Comparison of ENCODE assay signal across 24 cellular contexts in the genomic region with DNA sequence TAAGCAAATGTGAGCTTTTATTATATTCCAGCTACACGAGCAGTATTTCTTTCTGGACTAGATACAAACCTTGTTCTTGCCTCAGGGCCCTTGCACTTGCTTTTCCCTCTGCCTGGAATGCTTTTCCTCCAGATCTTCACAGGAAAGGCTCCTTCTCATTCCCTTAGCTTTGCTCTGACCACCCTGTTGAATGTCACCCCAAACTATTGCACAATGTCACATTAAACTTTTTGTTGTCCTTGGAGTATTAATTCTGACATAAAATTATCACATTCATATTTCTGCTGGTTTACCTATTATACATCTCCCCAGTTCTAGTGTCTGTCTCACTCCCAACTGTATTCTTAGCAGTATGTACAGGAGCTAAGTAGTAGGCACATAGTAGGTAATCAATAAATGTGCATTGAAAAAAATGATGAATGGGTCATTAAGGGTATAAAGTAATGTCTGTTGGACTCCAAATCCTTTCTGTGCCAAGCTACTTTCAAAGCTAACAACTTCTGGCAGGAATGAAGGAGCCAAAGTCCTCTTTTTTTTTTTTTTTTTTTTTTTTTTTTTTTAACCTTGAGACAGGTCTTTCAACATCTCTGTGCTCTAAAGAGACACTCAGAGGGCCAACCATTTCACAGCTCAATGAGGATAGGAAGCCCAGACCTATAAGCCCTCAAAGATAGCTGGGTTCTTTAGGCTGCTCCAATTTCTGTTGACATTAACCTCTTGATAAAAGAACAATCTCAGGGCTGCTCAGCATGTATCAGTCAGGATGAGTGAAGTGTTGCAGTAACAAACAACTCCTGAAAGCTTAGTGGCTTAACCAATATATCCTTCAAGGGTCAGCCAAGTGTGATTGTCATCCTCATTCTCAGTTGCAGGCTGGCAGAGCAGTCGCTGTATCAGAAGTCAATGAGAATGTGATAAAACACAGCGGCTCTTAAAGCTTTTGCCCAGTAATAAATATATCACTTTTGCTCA.
DNase-seq lines count a peak whose midpoint lies in the region; ATAC-seq, FAIRE-seq and TF ChIP-seq lines count a peak whose summit lies in the region.
"Had no signal": no experiment of that assay in that cellular context is flagged by ENCODE, and none has a peak within 500 bp of the region (broad histone marks: within the 10 kb centered on the region; RNA-seq: fewer than 3 reads in every experiment).

No MANE protein-coding gene starts in this region.

- dilution Hi-C loops in IMR-90 (cut with HindIII; ENCODE audit: low sequenced_read_pairs, unreplicated experiment) = no loop called here

- no peak overlapping the region for H2BK20ac ChIP-seq in IMR-90 (ENCODE audit: low read depth, low read length)

- H2BK15ac ChIP-seq in IMR-90 (ENCODE audit: low read depth, low read length) = no peak overlapping the region

- H3K4me1 ChIP-seq in IMR-90 (ENCODE audit: control insufficient read depth, insufficient read depth, low read length) (no peaks in the 10 kb centered on the region), K562 (replicated peaks in 1 of 2; ENCODE audit: control insufficient read depth in 2 of 2, insufficient read depth in 2 of 2, low read length in 2 of 2) (peaks cover 0 to 8% of the 10 kb centered on the region in 2 experiments; a peak in 2 of 5 replicates), right lobe of liver (peaks cover 0 to 13% (median 0%) of the 10 kb centered on the region in 4 donors)
- H3K4me1 ChIP-seq: A549 had no signal

- CTCF ChIA-PET in IMR-90 (lab: Yijun Ruan, JAX) (no interaction called here), K562 (lab: Yijun Ruan, JAX; ENCODE audit: low intra/inter-chr PET ratio) (no interaction called here)

- H3K56ac ChIP-seq in IMR-90 (ENCODE audit: extremely low read depth, insufficient read depth, low read length) = no peak overlapping the region

- no peak for TF ChIP-seq RAD21 in IMR-90 (IDR thresholded peaks at IDR 0.05; ENCODE audit: low read length)
- TF ChIP-seq RAD21 in K562 (CRISPR knock-in tag; conservative IDR thresholded peaks at IDR 0.05 in 1 of 2, IDR thresholded peaks at IDR 0.05 in 1 of 2) = no peak

- no peak overlapping the region for H3K18ac ChIP-seq in IMR-90 (ENCODE audit: low read depth, low read length)

- no peak overlapping the region for H3K27ac ChIP-seq in IMR-90 (ENCODE audit: insufficient read depth, low read length)
- no peak overlapping the region for H3K27ac ChIP-seq in K562 (ENCODE audit: extremely low read depth, low read depth, low read length)
- H3K27ac ChIP-seq in right lobe of liver = peak overlapping the region in 1 of 3 donors; percentile 14
- H3K27ac ChIP-seq: A549; BLaER1 treated with 17β-estradiol and CSF1 and Interleukin-3, amounts not matched to agents 10 nM and 100 nM had no signal

- H3K4me3 ChIP-seq in IMR-90 (ENCODE audit: insufficient read depth, low read depth, low read length) (no peak overlapping the region), K562 (no peak overlapping the region), right lobe of liver (no peak overlapping the region)
- H3K4me3 ChIP-seq: A549; BLaER1 treated with 17β-estradiol and CSF1 and Interleukin-3, amounts not matched to agents 10 nM and 100 nM; GM23338 had no signal

- no peak overlapping the region for H3K4ac ChIP-seq in IMR-90 (ENCODE audit: low read depth, low read length)

- no peak for FAIRE-seq in K562 (lab: Jason Lieb, UNC)
- FAIRE-seq: A549, GM12892 had no signal

- no peaks in the 10 kb centered on the region for H3K36me3 ChIP-seq in IMR-90 (ENCODE audit: control insufficient read depth, insufficient read depth, low read length)
- H3K36me3 ChIP-seq in K562 (ENCODE audit: control insufficient read depth, insufficient read depth, low read length) = no peaks in the 10 kb centered on the region
- H3K36me3 ChIP-seq in right lobe of liver = no peaks in the 10 kb centered on the region
- H3K36me3 ChIP-seq: BE2C; BLaER1 treated with 17β-estradiol and CSF1 and Interleukin-3, amounts not matched to agents 10 nM and 100 nM had no signal

- H4K8ac ChIP-seq in IMR-90 (ENCODE audit: low read depth in 2 of 2, low read length in 2 of 2) = no peak overlapping the region

- POLR2A ChIA-PET in IMR-90 (lab: Charles Lee; ENCODE audit: unreplicated experiment) = no interaction called here
- POLR2A ChIA-PET in K562 (lab: Yijun Ruan, JAX) = interaction anchor here (1.3 kb wide), 1 partner anchor 12 kb away, joined by 3 read pairs; no protein-coding TSS in a partner anchor

- no peak overlapping the region for H3K14ac ChIP-seq in IMR-90 (replicated peaks; ENCODE audit: low read depth, low read length)

- H3K9me3 ChIP-seq in IMR-90 (ENCODE audit: control insufficient read depth, insufficient read depth, low read length) = no peaks in the 10 kb centered on the region
- no peaks in the 10 kb centered on the region for H3K9me3 ChIP-seq in K562 (replicated peaks; ENCODE audit: control insufficient read depth, insufficient read depth, low read depth, low read length)
- no peaks in the 10 kb centered on the region for H3K9me3 ChIP-seq in right lobe of liver
- H3K9me3 ChIP-seq: A549; BE2C; BLaER1 treated with 17β-estradiol and CSF1 and Interleukin-3, amounts not matched to agents 10 nM and 100 nM had no signal

- no TSS peak for BruUV-seq in IMR-90 (replicated peaks; lab: Mats Ljungman, UMichigan)
- no TSS peak for BruUV-seq in K562 (replicated peaks; lab: Mats Ljungman, UMichigan)

- WGBS in IMR-90 (ENCODE audit: extremely low coverage in 2 of 2, insufficient read length in 1 of 2), 2 experiments = no CpG with 5 or more reads among the region's 3 CpGs
- WGBS in K562 (ENCODE audit: insufficient coverage, low coverage, missing lambda C conversion rate) = 0% methylated on average over 3 of the region's 3 CpGs
- 67% methylated on average over 1 of the region's 3 CpGs for WGBS in right lobe of liver (ENCODE audit: insufficient coverage, low coverage, low lambda C conversion rate, missing lambda C conversion rate)

- H4K20me1 ChIP-seq in IMR-90 (ENCODE audit: insufficient read depth, low read length) = no peaks in the 10 kb centered on the region
- H4K20me1 ChIP-seq in K562 (replicated peaks; ENCODE audit: control insufficient read depth, insufficient read depth, low read length) = no peaks in the 10 kb centered on the region
- H4K20me1 ChIP-seq: BLaER1 treated with 17β-estradiol and CSF1 and Interleukin-3, amounts not matched to agents 10 nM and 100 nM had no signal

- DNase-seq in IMR-90 (no peak), K562 (ENCODE audit: extremely low read depth in 1 of 4, low spot score in 3 of 4) (no peak), left lobe of liver (ENCODE audit: low spot score) (no peak), right lobe of liver (no peak), UCSD-AML1 (lab: John Stamatoyannopoulos, UW; ENCODE audit: unreplicated experiment) (no peak), COLO829 (ENCODE audit: low spot score) (no peak), GF-D8 (lab: John Stamatoyannopoulos, UW) (no peak)
- DNase-seq: 8988T; ACHN; AML-193; BE2C; Calu3; CD4-positive, alpha-beta T cell; CD8-positive, alpha-beta memory T cell; COR-L47; DMS53; DMS79 treated with DMSO at 0.1 percent for 48 hours; H9 had no signal

- no peak overlapping the region for H2BK120ac ChIP-seq in IMR-90 (ENCODE audit: low read depth, low read length)

- H3K9ac ChIP-seq in IMR-90 (ENCODE audit: low read depth, low read length) = no peak overlapping the region
- no peak overlapping the region for H3K9ac ChIP-seq in K562 (ENCODE audit: insufficient read depth in 1 of 2, low read depth in 2 of 2, low read length in 2 of 2)
- H3K9ac ChIP-seq: BLaER1 treated with 17β-estradiol and CSF1 and Interleukin-3, amounts not matched to agents 10 nM and 100 nM had no signal

- no peaks in the 10 kb centered on the region for H3K79me1 ChIP-seq in IMR-90 (ENCODE audit: low read depth in 1 of 2, low read length in 2 of 2)

- H3K9me1 ChIP-seq in IMR-90 (ENCODE audit: insufficient read depth, low read length) = no peaks in the 10 kb centered on the region
- no peaks in the 10 kb centered on the region for H3K9me1 ChIP-seq in K562 (ENCODE audit: control insufficient read depth, insufficient read depth, low read length)

- ATAC-seq in IMR-90 (ENCODE audit: low read depth) = no peak
- ATAC-seq in K562 = no peak
- peak; percentile 80 for ATAC-seq in left lobe of liver
- peak; percentile 41 to 83 (median 76) for ATAC-seq in right lobe of liver
- no peak for ATAC-seq in GM19395 (IDR thresholded peaks at IDR 0.05; ENCODE audit: unreplicated experiment)
- ATAC-seq: A549, GM23338, HCT116 had no signal

- no peak overlapping the region for H3K23ac ChIP-seq in IMR-90 (ENCODE audit: low read depth, low read length)

- intact Hi-C loops in IMR-90 (cut with micrococcal nuclease) = no loop called here
- intact Hi-C loops in K562 (cut with micrococcal nuclease) = no loop called here
- intact Hi-C loops in right lobe of liver (cut with DNase I) = no loop called here

- H2AK9ac ChIP-seq in IMR-90 (replicated peaks; ENCODE audit: low read depth, low read length, poor library complexity) = no peak overlapping the region

- no peak overlapping the region for H4K5ac ChIP-seq in IMR-90 (ENCODE audit: low read depth, low read length)

- no peak overlapping the region for H4K91ac ChIP-seq in IMR-90 (ENCODE audit: insufficient read depth, low read depth, low read length)

- no peaks in the 10 kb centered on the region for H3K79me2 ChIP-seq in K562 (ENCODE audit: control insufficient read depth, insufficient read depth, low read length)

- in situ Hi-C loops in IMR-90 (cut with MboI; ENCODE audit: low sequenced_read_pairs) = no loop called here
- in situ Hi-C loops in K562 (cut with MboI) = no loop called here

- H2AFZ ChIP-seq in IMR-90 (replicated peaks; ENCODE audit: low read length, poor library complexity) (no peak overlapping the region), K562 (ENCODE audit: low read depth, low read length) (no peak overlapping the region)
- H2AFZ ChIP-seq: GM23338 had no signal

- no peak for TF ChIP-seq POLR2A in IMR-90 (IDR thresholded peaks at IDR 0.05; ENCODE audit: low read depth, low read length)
- no peak for TF ChIP-seq POLR2A in K562 (conservative IDR thresholded peaks at IDR 0.05)
- no peak for TF ChIP-seq POLR2A in right lobe of liver (IDR thresholded peaks at IDR 0.05)

- TF ChIP-seq CTCF in IMR-90 (conservative IDR thresholded peaks at IDR 0.05; ENCODE audit: low read depth, low read length) (no peak), K562 (IDR thresholded peaks at IDR 0.05 in 2 of 3, conservative IDR thresholded peaks at IDR 0.05 in 1 of 3; ENCODE audit: insufficient read depth in 2 of 3, low read depth in 1 of 3, low read length in 3 of 3) (no peak), right lobe of liver (IDR thresholded peaks at IDR 0.05) (no peak)

- H2AK5ac ChIP-seq in IMR-90 (ENCODE audit: low read depth, low read length) = no peak overlapping the region

- H3K4me2 ChIP-seq in IMR-90 (ENCODE audit: low read depth, low read length) (no peak overlapping the region), K562 (ENCODE audit: insufficient read depth, low read length) (no peak overlapping the region)
- H3K4me2 ChIP-seq: A549; BLaER1 treated with 17β-estradiol and CSF1 and Interleukin-3, amounts not matched to agents 10 nM and 100 nM; GM23338 had no signal

- H2BK5ac ChIP-seq in IMR-90 (ENCODE audit: low read depth, low read length, poor library complexity, severe bottlenecking) = no peak overlapping the region

- no peak for TF ChIP-seq EP300 in K562 (IDR thresholded peaks at IDR 0.05; ENCODE audit: low read length)

- no peaks in the 10 kb centered on the region for H3K27me3 ChIP-seq in IMR-90 (ENCODE audit: control insufficient read depth, insufficient read depth, low read length)
- peaks cover 2 to 8% of the 10 kb centered on the region in 2 experiments; a peak in 2 of 5 replicates for H3K27me3 ChIP-seq in K562 (ENCODE audit: control insufficient read depth in 2 of 2, insufficient read depth in 2 of 2, low read length in 2 of 2)
- H3K27me3 ChIP-seq in right lobe of liver = no peaks in the 10 kb centered on the region
- H3K27me3 ChIP-seq: BE2C; BLaER1 treated with 17β-estradiol and CSF1 and Interleukin-3, amounts not matched to agents 10 nM and 100 nM had no signal

Comparison
In these comparisons a context has a peak if more than half of its experiments do, and no peak if none do; other contexts are left out.
1. ATAC-seq: peak in left lobe of liver (single experiment) and right lobe of liver (4 of 4); none in IMR-90 (single experiment), K562 (single experiment) and GM19395 (single experiment).